8 cellular contexts compared by ENCODE assay signal in genomic region chrX:40108084-40108958, GRCh38. TPM values are rescaled to one million over a fixed set of nuclear protein-coding genes. Genes with fewer than 3 reads are reported as not detected.
DNase-seq lines count a peak whose midpoint lies in the region; ATAC-seq and TF ChIP-seq lines count a peak whose summit lies in the region.

No MANE protein-coding gene starts in this region.

- H3K4me3 ChIP-seq in AG10803 (ENCODE audit: low read length) (peak overlapping the region; percentile 44), cardiac muscle cell (peak overlapping the region; percentile 50)

- peak; percentile 67 for DNase-seq in AG10803 (ENCODE audit: low read depth)
- peak; percentile 57 for DNase-seq in HCEC 1CT
- no peak for DNase-seq in activated B cell treated with CpG ODN at 0.5 μM for 24 hours
- DNase-seq in cardiac muscle cell (ENCODE audit: low read depth in 1 of 2, low spot score in 1 of 2) = peak; percentile 52 to 58
- DNase-seq in posterior cingulate gyrus = peak in 6 of 10 donors; percentile 52 to 93 (median 74)
- DNase-seq in SHP77 (lab: John Stamatoyannopoulos, UW) = no peak
- DNase-seq in foreskin melanocyte = no peak

- peak overlapping the region; percentile 92 for H3K27ac ChIP-seq in cardiac muscle cell

- no peaks in the 10 kb centered on the region for H3K9me3 ChIP-seq in cardiac muscle cell (ENCODE audit: low read depth)

- intact Hi-C loops in activated B cell treated with CpG ODN at 0.5 μM for 24 hours (cut with micrococcal nuclease) = no loop called here
- intact Hi-C loops in posterior cingulate gyrus (cut with DNase I) = loop anchor here (2.0 to 5.0 kb wide), 2 partner anchors 44 to 96 kb away; no protein-coding TSS in a partner anchor

- H3K4me3 Mint-ChIP-seq in activated B cell treated with CpG ODN at 0.5 μM for 24 hours = peak overlapping the region; percentile 64

- no peaks in the 10 kb centered on the region for H3K27me3 ChIP-seq in cardiac muscle cell

- H3K27ac Mint-ChIP-seq in activated B cell treated with CpG ODN at 0.5 μM for 24 hours = no peak overlapping the region

- no peaks in the 10 kb centered on the region for H3K36me3 Mint-ChIP-seq in activated B cell treated with CpG ODN at 0.5 μM for 24 hours (ENCODE audit: low read depth)

- POLR2A ChIA-PET in activated B cell treated with CpG ODN at 0.5 μM for 24 hours (lab: Charles Lee) = interaction anchor here (1.4 to 5.1 kb wide), 4 partner anchors 12 to 68 kb away, joined by 4 to 80 read pairs (median 23); partner anchors contain the start of gene BCOR

- H3K27me3 Mint-ChIP-seq in activated B cell treated with CpG ODN at 0.5 μM for 24 hours = no peaks in the 10 kb centered on the region

- H3K9me3 Mint-ChIP-seq in activated B cell treated with CpG ODN at 0.5 μM for 24 hours = no peaks in the 10 kb centered on the region

- CTCF ChIA-PET in activated B cell treated with CpG ODN at 0.5 μM for 24 hours (lab: Charles Lee) = interaction anchor here (1.4 kb wide), 1 partner anchor 60 kb away, joined by 3 read pairs; no protein-coding TSS in a partner anchor

- H3K4me1 ChIP-seq in cardiac muscle cell (ENCODE audit: low read depth) = peaks cover 30% of the 10 kb centered on the region

- H3K36me3 ChIP-seq in cardiac muscle cell = no peaks in the 10 kb centered on the region

- H3K4me1 Mint-ChIP-seq in activated B cell treated with CpG ODN at 0.5 μM for 24 hours = peaks cover 18% of the 10 kb centered on the region

- no peak for TF ChIP-seq CTCF in AG10803 (conservative IDR thresholded peaks at IDR 0.05; ENCODE audit: low read length)
- TF ChIP-seq CTCF in activated B cell treated with CpG ODN at 0.5 μM for 24 hours (IDR thresholded peaks at IDR 0.05) = no peak
- no peak for TF ChIP-seq CTCF in cardiac muscle cell (IDR thresholded peaks at IDR 0.05; ENCODE audit: low read depth, low read length)

- ATAC-seq in activated B cell treated with CpG ODN at 0.5 μM for 24 hours (ENCODE audit: low read depth) (no peak), GM18517 (IDR thresholded peaks at IDR 0.05; ENCODE audit: unreplicated experiment) (no peak)

RNA-seq across cellular contexts. Expression of gene BCOR, which starts 10.6 kb away (rescaled TPM):
- total RNA-seq in activated B cell treated with CpG ODN at 0.5 μM for 24 hours = 59.3 and 60.4 TPM in 2 replicates
- total RNA-seq in cardiac muscle cell = 56.3 and 90.5 TPM in 2 replicates
- 30.0 and 43.1 TPM in 2 replicates for polyA plus RNA-seq in cardiac muscle cell

Comparison
In these comparisons a context has a peak if more than half of its experiments do, and no peak if none do; other contexts are left out.
1. DNase-seq: peak in AG10803 (single experiment), HCEC 1CT (single experiment), cardiac muscle cell (2 of 2) and posterior cingulate gyrus (6 of 10); none in activated B cell treated with CpG ODN at 0.5 μM for 24 hours (single experiment), SHP77 (0 of 2) and foreskin melanocyte (single experiment).